In genomic region chr11:91248199-91248807, GRCh38 we compare ENCODE assay signal across 8 cellular contexts.
DNase-seq lines count a peak whose midpoint lies in the region; ATAC-seq and TF ChIP-seq lines count a peak whose summit lies in the region.

No MANE protein-coding gene starts in this region.

- H3K36me3 ChIP-seq in gastroesophageal sphincter: no peaks in the 10 kb centered on the region
- H3K36me3 ChIP-seq in tibial nerve: no peaks in the 10 kb centered on the region

- H3K9me3 ChIP-seq in gastroesophageal sphincter: no peaks in the 10 kb centered on the region
- no peaks in the 10 kb centered on the region for H3K9me3 ChIP-seq in tibial nerve

- no peak for TF ChIP-seq EP300 in gastroesophageal sphincter (IDR thresholded peaks at IDR 0.05)
- no peak for TF ChIP-seq EP300 in tibial nerve (IDR thresholded peaks at IDR 0.05)

- H3K4me1 ChIP-seq in gastroesophageal sphincter (peaks cover 0 to 6% (median 0%) of the 10 kb centered on the region in 3 donors), tibial nerve (no peaks in the 10 kb centered on the region)

- no peak for ATAC-seq in gastroesophageal sphincter

- H3K27ac ChIP-seq in gastroesophageal sphincter: no peak overlapping the region
- H3K27ac ChIP-seq in tibial nerve: no peak overlapping the region

- peak; percentile 49 to 61 (median 56) for TF ChIP-seq CTCF in gastroesophageal sphincter (IDR thresholded peaks at IDR 0.05)
- peak; percentile 29 to 55 (median 42) for TF ChIP-seq CTCF in tibial nerve (IDR thresholded peaks at IDR 0.05)

- H3K4me3 ChIP-seq in gastroesophageal sphincter (no peak overlapping the region), tibial nerve (no peak overlapping the region)

- TF ChIP-seq POLR2A in gastroesophageal sphincter (IDR thresholded peaks at IDR 0.05) (no peak), tibial nerve (IDR thresholded peaks at IDR 0.05) (no peak)

- 6 to 7% methylated on average over 4 of the region's 4 CpGs for WGBS in gastroesophageal sphincter (ENCODE audit: low coverage in 1 of 2), 2 donors
- WGBS in tibial nerve, 2 donors: 10 to 15% methylated on average over 4 of the region's 4 CpGs

- peak; percentile 20 for DNase-seq in stimulated activated CD4-positive, alpha-beta T cell treated with anti-CD3 and anti-CD28 coated beads, Interleukin-15, amount 100 ng/mL, for 24 hours
- no peak for DNase-seq in stimulated activated CD4-positive, alpha-beta T cell treated with anti-CD3 and anti-CD28 coated beads, Interleukin-12 subunit alpha, Interleukin-12 subunit beta, amount 100 ng/mL, for 4 hours
- peak; percentile 4 for DNase-seq in HuH-7.5 (ENCODE audit: low spot score)
- DNase-seq in SK-N-DZ (ENCODE audit: low spot score): peak; percentile 62
- peak in 1 of 2 donors; percentile 48 for DNase-seq in tibial nerve (ENCODE audit: low spot score in 2 of 2)
- DNase-seq in activated CD8-positive, alpha-beta memory T cell treated with anti-CD3 and anti-CD28 coated beads, Interleukin-2, amount 50 U/mL, for 4 hours: no peak
- DNase-seq in hepatic stellate cell (ENCODE audit: low spot score): no peak

- H3K27me3 ChIP-seq in gastroesophageal sphincter: no peaks in the 10 kb centered on the region
- H3K27me3 ChIP-seq in tibial nerve: no peaks in the 10 kb centered on the region

Comparison
In these comparisons a context has a peak if more than half of its experiments do, and no peak if none do; other contexts are left out.
1. DNase-seq: peak in stimulated activated CD4-positive, alpha-beta T cell treated with anti-CD3 and anti-CD28 coated beads, Interleukin-15, amount 100 ng/mL, for 24 hours (single experiment), HuH-7.5 (single experiment) and SK-N-DZ (single experiment); none in stimulated activated CD4-positive, alpha-beta T cell treated with anti-CD3 and anti-CD28 coated beads, Interleukin-12 subunit alpha, Interleukin-12 subunit beta, amount 100 ng/mL, for 4 hours (single experiment), activated CD8-positive, alpha-beta memory T cell treated with anti-CD3 and anti-CD28 coated beads, Interleukin-2, amount 50 U/mL, for 4 hours (single experiment) and hepatic stellate cell (single experiment).